ENCODE assay signal across 5 cellular contexts in genomic region chr7:158385496-158386354, GRCh38.
A peak's percentile ranks its signal among the peaks of the same experiment; 100 is the strongest.
DNase-seq lines count a peak whose midpoint lies in the region; ATAC-seq and TF ChIP-seq lines count a peak whose summit lies in the region.
"Not testable (repeated sequence)": the region's sequence is repeated elsewhere in the genome, so short reads cannot be mapped to it uniquely, and the experiment has no call there.

No MANE protein-coding gene starts in this region.

- not testable (repeated sequence) for H3K9me3 ChIP-seq in neuronal stem cell (replicated peaks in 1 of 2; ENCODE audit: control insufficient read depth in 2 of 2, insufficient read depth in 1 of 2, low read depth in 1 of 2, low read length in 2 of 2)

- not testable (repeated sequence) for H2AFZ ChIP-seq in neuronal stem cell (ENCODE audit: low read length)

- H3K18ac ChIP-seq in neuronal stem cell (ENCODE audit: low read length): not testable (repeated sequence)

- H3K4me3 ChIP-seq in neuronal stem cell (ENCODE audit: low read length in 2 of 2): not testable (repeated sequence)

- H3K9me3 Mint-ChIP-seq in WTC11: peaks cover 20% of the 10 kb centered on the region
- H3K9me3 Mint-ChIP-seq in chondrocyte (ENCODE audit: low read depth): not testable (repeated sequence)

- H3K14ac ChIP-seq in neuronal stem cell (ENCODE audit: low read length): peak overlapping the region; percentile 6

- not testable (repeated sequence) for H2BK120ac ChIP-seq in neuronal stem cell (ENCODE audit: low read depth, low read length)

- not testable (repeated sequence) for H3K4me2 ChIP-seq in neuronal stem cell (ENCODE audit: insufficient read depth, low read length, poor library complexity, severe bottlenecking)

- H2AK5ac ChIP-seq in neuronal stem cell (ENCODE audit: low read depth, low read length): not testable (repeated sequence)

- not testable (repeated sequence) for H3K27me3 Mint-ChIP-seq in WTC11 (ENCODE audit: low read depth)
- H3K27me3 Mint-ChIP-seq in chondrocyte (ENCODE audit: low read depth): peaks cover 33% of the 10 kb centered on the region

- H2BK5ac ChIP-seq in neuronal stem cell (ENCODE audit: low read length): not testable (repeated sequence)

- H3K27me3 ChIP-seq in neuronal stem cell (ENCODE audit: control insufficient read depth in 3 of 3, insufficient read depth in 3 of 3, low read depth in 1 of 3, low read length in 3 of 3): not testable (repeated sequence)

- not testable (repeated sequence) for H3K4me1 ChIP-seq in neuronal stem cell (ENCODE audit: control insufficient read depth in 2 of 2, insufficient read depth in 1 of 2, low read depth in 1 of 2, low read length in 2 of 2)

- POLR2A ChIA-PET in WTC11 (lab: Charles Lee): interaction anchor here (0.7 kb wide), 1 partner anchor 10 kb away, joined by 3 read pairs; no protein-coding TSS in a partner anchor

- DNase-seq in NCI-H1105 treated with DMSO at 0.1 percent for 48 hours (lab: John Stamatoyannopoulos, UW): peak; percentile 6
- not testable (repeated sequence) for DNase-seq in WTC11 (ENCODE audit: low spot score); epithelial cell of prostate (ENCODE audit: low read depth, low spot score); neuronal stem cell (ENCODE audit: low spot score)
- peak; percentile 88 for DNase-seq in chondrocyte (ENCODE audit: low spot score)

- WGBS in neuronal stem cell (ENCODE audit: extremely low coverage in 2 of 2, insufficient read length in 2 of 2, insufficient replicate concordance in 1 of 2), 2 donors: no CpG with 5 or more reads among the region's 20 CpGs

- H3K4me3 Mint-ChIP-seq in WTC11; chondrocyte (ENCODE audit: unreplicated experiment): not testable (repeated sequence)

- not testable (repeated sequence) for H4K91ac ChIP-seq in neuronal stem cell (ENCODE audit: low read depth, low read length, poor library complexity)

- peaks cover 32% of the 10 kb centered on the region for H3K4me1 Mint-ChIP-seq in WTC11
- H3K4me1 Mint-ChIP-seq in chondrocyte (ENCODE audit: low read depth): not testable (repeated sequence)

- peak overlapping the region; percentile 61 for H2BK12ac ChIP-seq in neuronal stem cell (ENCODE audit: low read length)

- TF ChIP-seq CTCF in WTC11 (IDR thresholded peaks at IDR 0.05); chondrocyte (IDR thresholded peaks at IDR 0.05): not testable (repeated sequence)

- not testable (repeated sequence) for ATAC-seq in WTC11

- H4K8ac ChIP-seq in neuronal stem cell (ENCODE audit: low read depth, low read length): not testable (repeated sequence)

- H2BK15ac ChIP-seq in neuronal stem cell (ENCODE audit: low read length): not testable (repeated sequence)

- not testable (repeated sequence) for H3K79me1 ChIP-seq in neuronal stem cell (ENCODE audit: low read depth, low read length)

- not testable (repeated sequence) for H3K36me3 ChIP-seq in neuronal stem cell (replicated peaks in 1 of 2; ENCODE audit: control insufficient read depth in 2 of 2, insufficient read depth in 2 of 2, low read length in 2 of 2)

- H3K27ac ChIP-seq in epithelial cell of prostate: peak overlapping the region; percentile 14
- not testable (repeated sequence) for H3K27ac ChIP-seq in neuronal stem cell (replicated peaks; ENCODE audit: low read length)

- not testable (repeated sequence) for H3K27ac Mint-ChIP-seq in WTC11; chondrocyte (ENCODE audit: unreplicated experiment)

- CTCF ChIA-PET in WTC11 (lab: Charles Lee): interaction anchor here (0.6 to 1.0 kb wide), 3 partner anchors 10 to 174 kb away, joined by 3 to 5 read pairs (median 4); no protein-coding TSS in a partner anchor

- H3K4ac ChIP-seq in neuronal stem cell (ENCODE audit: low read length): not testable (repeated sequence)

- H3K9ac ChIP-seq in neuronal stem cell (ENCODE audit: low read depth, low read length, poor library complexity): peak overlapping the region; percentile 47

- H3K23ac ChIP-seq in neuronal stem cell (ENCODE audit: low read depth, low read length, poor library complexity): peak overlapping the region; percentile 48

- H3K36me3 Mint-ChIP-seq in WTC11: peaks cover 16% of the 10 kb centered on the region
- not testable (repeated sequence) for H3K36me3 Mint-ChIP-seq in chondrocyte (ENCODE audit: low read depth)

TF ChIP-seq in WTC11, 78 proteins besides CTCF, POLR2A, EP300 and RAD21:
- TF ChIP-seq ZNF263 (CRISPR knock-in tag; IDR thresholded peaks at IDR 0.05; ENCODE audit: low read depth): peak; percentile 60
TF ChIP-seq in WTC11: peak in this region for 1; not testable (repeated sequence) for 77.
